ENCODE assay signal across 15 cellular contexts in the genomic region with DNA sequence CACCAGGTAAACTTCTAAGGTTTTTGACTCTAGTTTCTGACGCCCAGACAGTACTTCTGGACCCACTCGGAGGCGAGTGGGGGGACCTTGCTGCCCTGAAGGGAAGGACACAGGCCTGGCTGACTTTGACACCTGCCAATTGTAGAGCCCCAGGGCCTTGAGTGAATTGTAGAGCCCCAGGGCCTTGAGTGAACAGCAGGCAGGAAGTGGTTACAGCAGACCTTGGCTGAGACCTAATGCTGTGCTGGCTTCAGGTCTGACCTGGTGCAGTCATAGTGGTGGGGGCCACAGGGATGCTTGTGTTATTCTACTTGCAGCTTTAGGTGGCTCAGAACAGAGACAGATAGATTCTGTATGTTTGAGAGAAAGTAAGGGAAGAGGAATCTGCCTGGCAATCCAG.
"Had no signal": no experiment of that assay in that cellular context is flagged by ENCODE, and none has a peak within 500 bp of the region (broad histone marks: within the 10 kb centered on the region; RNA-seq: fewer than 3 reads in every experiment).

No MANE protein-coding gene starts in this region.

- H3K27ac ChIP-seq: hepatocyte, tibial nerve had no signal

- FAIRE-seq: colon had no signal

- H3K4me3 ChIP-seq: hepatocyte, tibial nerve had no signal

- H3K36me3 ChIP-seq: tibial nerve had no signal

- ATAC-seq: activated T-cell treated with anti-CD3 and anti-CD28 coated beads, Interleukin-2, amount 50 U/mL, for 4 hours; stimulated activated naive B cell treated with anti-CD40 and anti-IgM and Interleukin-4, amounts not matched to agents 10 μg/mL and 1 μg/mL and 100 μg/mL, for 72 hours had no signal

- DNase-seq: activated CD4-positive, alpha-beta T cell treated with anti-CD3 and anti-CD28 coated beads, Interleukin-2, amount 10 ng/mL, durations not matched to agents 7 days and 5 days; activated CD4-positive, CD25-positive, alpha-beta regulatory T cell; activated effector memory CD4-positive, alpha-beta T cell treated with Interleukin-2 at 50 U/mL for 16 hours; activated naive CD4-positive, alpha-beta T cell treated with anti-CD3 and anti-CD28 coated beads, Interleukin-2, amount 50 U/mL, for 16 hours; activated T-cell treated with anti-CD3 and anti-CD28 coated beads, Interleukin-2, amount 50 U/mL, for 4 hours; caudate nucleus; erythroblast; nucleus accumbens; retina; stimulated activated CD4-positive, alpha-beta T cell treated with anti-CD3 and anti-CD28 coated beads, Interleukin-2, amount 100 ng/mL, for 48 hours; stimulated activated naive B cell treated with anti-CD40 and anti-IgM and Interleukin-4, amounts not matched to agents 10 μg/mL and 1 μg/mL and 100 μg/mL, for 72 hours; substantia nigra had no signal

- H3K4me1 ChIP-seq: tibial nerve had no signal
